13 cellular contexts compared by ENCODE assay signal in the genomic region with DNA sequence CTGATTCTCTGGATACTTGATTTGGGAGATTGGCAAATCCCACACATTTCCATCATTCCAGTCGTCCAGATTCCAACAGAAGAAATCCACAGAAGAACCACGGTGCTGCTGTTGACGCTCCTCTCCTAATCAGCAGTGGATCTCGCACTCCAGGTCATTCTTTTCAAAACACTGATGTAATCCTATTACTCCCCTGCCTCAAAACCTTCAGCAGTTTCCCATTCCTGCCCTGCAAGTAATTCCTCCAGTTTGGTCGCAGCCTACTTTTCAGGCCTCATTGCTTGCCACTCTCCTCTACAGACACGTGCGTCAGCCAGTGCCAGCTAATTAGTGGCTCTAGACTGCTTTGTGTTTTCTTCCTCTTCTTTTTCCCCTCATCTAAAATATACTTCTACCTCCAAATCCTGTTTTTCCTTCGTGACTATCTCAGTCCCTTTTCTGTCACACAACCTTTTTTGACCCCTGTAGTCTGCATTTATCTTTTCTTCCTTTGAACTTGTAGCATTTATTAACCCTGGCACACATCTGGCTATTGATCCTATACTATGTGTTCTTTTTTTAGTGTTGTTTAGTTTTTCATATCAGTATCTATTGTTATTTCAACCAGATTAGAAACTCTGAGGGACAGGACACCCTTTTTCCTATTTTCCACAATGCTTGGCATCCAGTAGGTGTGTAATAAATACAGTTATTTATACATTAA. TPM values are rescaled to one million over a fixed set of nuclear protein-coding genes. Genes with fewer than 3 reads are reported as not detected.
DNase-seq lines count a peak whose midpoint lies in the region; ATAC-seq, FAIRE-seq and TF ChIP-seq lines count a peak whose summit lies in the region.
"Had no signal": no experiment of that assay in that cellular context is flagged by ENCODE, and none has a peak within 500 bp of the region (broad histone marks: within the 10 kb centered on the region; RNA-seq: fewer than 3 reads in every experiment).

No MANE protein-coding gene starts in this region.

- 66 to 83% (median 78%) methylated on average over 8 of the region's 8 CpGs for WGBS in small intestine, 3 donors

- no peaks in the 10 kb centered on the region for H3K9me3 Mint-ChIP-seq in activated CD4-positive, alpha-beta T cell treated with anti-CD3 and anti-CD28 coated beads, Interleukin-2, amount 10 ng/mL, durations not matched to agents 24 days and 14 days
- no peaks in the 10 kb centered on the region for H3K9me3 Mint-ChIP-seq in activated T-helper 17 cell treated with anti-CD3 and anti-CD28 coated beads, Interleukin-2, amount 50 U/mL, for 72 hours
- no peaks in the 10 kb centered on the region for H3K9me3 Mint-ChIP-seq in activated T-helper 2 cell treated with anti-CD3 and anti-CD28 coated beads, Interferon-gamma antibody, Interleukin-2, Interleukin-4, amounts not matched to agents 10 μg/mL and 5 μg/mL and 100 μg/mL, durations not matched to agents 14 hours and 24 hours and 36 hours
- H3K9me3 Mint-ChIP-seq: activated naive CD4-positive, alpha-beta T cell treated with anti-CD3 and anti-CD28 coated beads, Interleukin-2, amount 50 U/mL, for 72 hours had no signal

- no peaks in the 10 kb centered on the region for H3K27me3 ChIP-seq in small intestine (ENCODE audit: control insufficient read depth in 2 of 2, insufficient read depth in 2 of 2, low read length in 2 of 2)

- H3K36me3 Mint-ChIP-seq in activated CD4-positive, alpha-beta T cell treated with anti-CD3 and anti-CD28 coated beads, Interleukin-2, amount 10 ng/mL, durations not matched to agents 24 days and 14 days (ENCODE audit: low read depth) = peaks cover 26% of the 10 kb centered on the region
- peaks cover 41% of the 10 kb centered on the region for H3K36me3 Mint-ChIP-seq in activated T-helper 17 cell treated with anti-CD3 and anti-CD28 coated beads, Interleukin-2, amount 50 U/mL, for 72 hours (ENCODE audit: low read depth)
- peaks cover 31% of the 10 kb centered on the region for H3K36me3 Mint-ChIP-seq in activated T-helper 2 cell treated with anti-CD3 and anti-CD28 coated beads, Interferon-gamma antibody, Interleukin-2, Interleukin-4, amounts not matched to agents 10 μg/mL and 5 μg/mL and 100 μg/mL, durations not matched to agents 14 hours and 24 hours and 36 hours (ENCODE audit: low read depth)

- intact Hi-C loops in activated CD4-positive, alpha-beta T cell treated with anti-CD3 and anti-CD28 coated beads, Interleukin-2, amount 10 ng/mL, durations not matched to agents 24 days and 14 days (cut with micrococcal nuclease) = no loop called here
- intact Hi-C loops in activated T-helper 2 cell treated with anti-CD3 and anti-CD28 coated beads, Interferon-gamma antibody, Interleukin-2, Interleukin-4, amounts not matched to agents 10 μg/mL and 5 μg/mL and 100 μg/mL, durations not matched to agents 14 hours and 24 hours and 36 hours (cut with micrococcal nuclease) = no loop called here

- H3K27ac ChIP-seq in small intestine (ENCODE audit: low read depth in 1 of 2, low read length in 1 of 2) = no peak overlapping the region

- H3K4me1 Mint-ChIP-seq in activated CD4-positive, alpha-beta T cell treated with anti-CD3 and anti-CD28 coated beads, Interleukin-2, amount 10 ng/mL, durations not matched to agents 24 days and 14 days = peaks cover 55% of the 10 kb centered on the region
- peaks cover 48% of the 10 kb centered on the region for H3K4me1 Mint-ChIP-seq in activated T-helper 17 cell treated with anti-CD3 and anti-CD28 coated beads, Interleukin-2, amount 50 U/mL, for 72 hours
- H3K4me1 Mint-ChIP-seq in activated T-helper 2 cell treated with anti-CD3 and anti-CD28 coated beads, Interferon-gamma antibody, Interleukin-2, Interleukin-4, amounts not matched to agents 10 μg/mL and 5 μg/mL and 100 μg/mL, durations not matched to agents 14 hours and 24 hours and 36 hours (ENCODE audit: low read depth) = peaks cover 48% of the 10 kb centered on the region

- TF ChIP-seq CTCF in GM20000 (IDR thresholded peaks at IDR 0.05; ENCODE audit: extremely low read depth, missing control alignments) = no peak

- ATAC-seq in activated T-helper 17 cell treated with anti-CD3 and anti-CD28 coated beads, Interleukin-2, amount 50 U/mL, for 72 hours (replicated peaks) = no peak

- no peaks in the 10 kb centered on the region for H3K27me3 Mint-ChIP-seq in activated CD4-positive, alpha-beta T cell treated with anti-CD3 and anti-CD28 coated beads, Interleukin-2, amount 10 ng/mL, durations not matched to agents 24 days and 14 days
- no peaks in the 10 kb centered on the region for H3K27me3 Mint-ChIP-seq in activated T-helper 17 cell treated with anti-CD3 and anti-CD28 coated beads, Interleukin-2, amount 50 U/mL, for 72 hours
- H3K27me3 Mint-ChIP-seq in activated T-helper 2 cell treated with anti-CD3 and anti-CD28 coated beads, Interferon-gamma antibody, Interleukin-2, Interleukin-4, amounts not matched to agents 10 μg/mL and 5 μg/mL and 100 μg/mL, durations not matched to agents 14 hours and 24 hours and 36 hours (ENCODE audit: low read depth) = no peaks in the 10 kb centered on the region

- H3K4me3 ChIP-seq in small intestine (ENCODE audit: low read depth in 1 of 2, low read length in 2 of 2) = no peak overlapping the region

- no peak for FAIRE-seq in small intestine (lab: Jason Lieb, UNC)
- FAIRE-seq: A204.1, colon had no signal

- H3K36me3 ChIP-seq in small intestine (ENCODE audit: control insufficient read depth in 2 of 2, insufficient read depth in 2 of 2, low read length in 2 of 2) = peaks cover 0 to 3% of the 10 kb centered on the region in 2 donors

- DNase-seq in activated CD4-positive, alpha-beta T cell treated with anti-CD3 and anti-CD28 coated beads, Interleukin-2, amount 10 ng/mL, durations not matched to agents 24 days and 14 days = no peak
- no peak for DNase-seq in activated CD4-positive, alpha-beta T cell treated with anti-CD3 and anti-CD28 coated beads, Interleukin-2, amount 50 U/mL, for 4 hours
- peak; percentile 63 for DNase-seq in iris pigment epithelial cell (ENCODE audit: low read depth)
- peak; percentile 15 for DNase-seq in small intestine
- DNase-seq in stimulated activated CD4-positive, alpha-beta T cell treated with anti-CD3 and anti-CD28 coated beads, Interleukin-2, amount 100 ng/mL, for 24 hours = no peak
- no peak for DNase-seq in GM20000 (ENCODE audit: low spot score)
- DNase-seq in activated T-helper 2 cell treated with anti-CD3 and anti-CD28 coated beads, Interferon-gamma antibody, Interleukin-2, Interleukin-4, amounts not matched to agents 10 μg/mL and 5 μg/mL and 100 μg/mL, durations not matched to agents 14 hours and 24 hours and 36 hours (ENCODE audit: low spot score) = no peak
- DNase-seq: left cardiac atrium, NCI-H1092 had no signal

- H3K4me3 Mint-ChIP-seq in activated CD4-positive, alpha-beta T cell treated with anti-CD3 and anti-CD28 coated beads, Interleukin-2, amount 10 ng/mL, durations not matched to agents 24 days and 14 days = no peak overlapping the region
- peak overlapping the region; percentile 73 for H3K4me3 Mint-ChIP-seq in activated T-helper 17 cell treated with anti-CD3 and anti-CD28 coated beads, Interleukin-2, amount 50 U/mL, for 72 hours
- no peak overlapping the region for H3K4me3 Mint-ChIP-seq in activated T-helper 2 cell treated with anti-CD3 and anti-CD28 coated beads, Interferon-gamma antibody, Interleukin-2, Interleukin-4, amounts not matched to agents 10 μg/mL and 5 μg/mL and 100 μg/mL, durations not matched to agents 14 hours and 24 hours and 36 hours (ENCODE audit: low read depth)

- peak overlapping the region; percentile 14 for H3K27ac Mint-ChIP-seq in activated CD4-positive, alpha-beta T cell treated with anti-CD3 and anti-CD28 coated beads, Interleukin-2, amount 10 ng/mL, durations not matched to agents 24 days and 14 days
- H3K27ac Mint-ChIP-seq in activated T-helper 17 cell treated with anti-CD3 and anti-CD28 coated beads, Interleukin-2, amount 50 U/mL, for 72 hours = peak overlapping the region; percentile 88
- H3K27ac Mint-ChIP-seq in activated T-helper 2 cell treated with anti-CD3 and anti-CD28 coated beads, Interferon-gamma antibody, Interleukin-2, Interleukin-4, amounts not matched to agents 10 μg/mL and 5 μg/mL and 100 μg/mL, durations not matched to agents 14 hours and 24 hours and 36 hours = no peak overlapping the region

- H3K9me3 ChIP-seq in small intestine (ENCODE audit: control insufficient read depth, low read depth) = no peaks in the 10 kb centered on the region

- H3K4me1 ChIP-seq in small intestine (ENCODE audit: control insufficient read depth in 2 of 2, insufficient read depth in 1 of 2, low read depth in 1 of 2, low read length in 1 of 2) = peaks cover 0 to 4% of the 10 kb centered on the region in 2 donors

RNA-seq across cellular contexts. Expression of a gene that starts 36.8 kb away (rescaled TPM):
- total RNA-seq in activated CD4-positive, alpha-beta T cell treated with anti-CD3 and anti-CD28 coated beads, Interleukin-2, amount 10 ng/mL, durations not matched to agents 24 days and 14 days = 35.6 and 41.1 TPM in 2 replicates
- 10 to 100 TPM; 40.3 to 52.9 TPM for total RNA-seq in activated T-helper 17 cell treated with anti-CD3 and anti-CD28 coated beads, Interleukin-2, amount 50 U/mL, for 72 hours
- polyA plus RNA-seq in small intestine = 10 to 100 TPM in 2 of 3 donors, 1 to 10 TPM in 1; 8.1 to 21.1 (median 10.8) TPM
- 37.0 and 41.3 TPM in 2 replicates for total RNA-seq in activated T-helper 2 cell treated with anti-CD3 and anti-CD28 coated beads, Interferon-gamma antibody, Interleukin-2, Interleukin-4, amounts not matched to agents 10 μg/mL and 5 μg/mL and 100 μg/mL, durations not matched to agents 14 hours and 24 hours and 36 hours

RNA-seq across cellular contexts. Expression of a gene that starts 37.3 kb away (rescaled TPM):
- total RNA-seq in activated CD4-positive, alpha-beta T cell treated with anti-CD3 and anti-CD28 coated beads, Interleukin-2, amount 10 ng/mL, durations not matched to agents 24 days and 14 days = 51.6 and 58.1 TPM in 2 replicates
- total RNA-seq in activated T-helper 17 cell treated with anti-CD3 and anti-CD28 coated beads, Interleukin-2, amount 50 U/mL, for 72 hours = 10 to 100 TPM; 50.4 to 64.9 TPM
- polyA plus RNA-seq in small intestine = 10 to 100 TPM; 23.3 to 49.2 (median 48.9) TPM
- 48.1 and 49.7 TPM in 2 replicates for total RNA-seq in activated T-helper 2 cell treated with anti-CD3 and anti-CD28 coated beads, Interferon-gamma antibody, Interleukin-2, Interleukin-4, amounts not matched to agents 10 μg/mL and 5 μg/mL and 100 μg/mL, durations not matched to agents 14 hours and 24 hours and 36 hours

Comparison
In these comparisons a context has a peak if more than half of its experiments do, and no peak if none do; other contexts are left out.
1. DNase-seq: peak in iris pigment epithelial cell (single experiment) and small intestine (single experiment); none in activated CD4-positive, alpha-beta T cell treated with anti-CD3 and anti-CD28 coated beads, Interleukin-2, amount 10 ng/mL, durations not matched to agents 24 days and 14 days (single experiment), activated CD4-positive, alpha-beta T cell treated with anti-CD3 and anti-CD28 coated beads, Interleukin-2, amount 50 U/mL, for 4 hours (0 of 2), stimulated activated CD4-positive, alpha-beta T cell treated with anti-CD3 and anti-CD28 coated beads, Interleukin-2, amount 100 ng/mL, for 24 hours (0 of 2), GM20000 (single experiment) and activated T-helper 2 cell treated with anti-CD3 and anti-CD28 coated beads, Interferon-gamma antibody, Interleukin-2, Interleukin-4, amounts not matched to agents 10 μg/mL and 5 μg/mL and 100 μg/mL, durations not matched to agents 14 hours and 24 hours and 36 hours (single experiment).